Comparison of ENCODE assay signal across 8 cellular contexts in the genomic region with DNA sequence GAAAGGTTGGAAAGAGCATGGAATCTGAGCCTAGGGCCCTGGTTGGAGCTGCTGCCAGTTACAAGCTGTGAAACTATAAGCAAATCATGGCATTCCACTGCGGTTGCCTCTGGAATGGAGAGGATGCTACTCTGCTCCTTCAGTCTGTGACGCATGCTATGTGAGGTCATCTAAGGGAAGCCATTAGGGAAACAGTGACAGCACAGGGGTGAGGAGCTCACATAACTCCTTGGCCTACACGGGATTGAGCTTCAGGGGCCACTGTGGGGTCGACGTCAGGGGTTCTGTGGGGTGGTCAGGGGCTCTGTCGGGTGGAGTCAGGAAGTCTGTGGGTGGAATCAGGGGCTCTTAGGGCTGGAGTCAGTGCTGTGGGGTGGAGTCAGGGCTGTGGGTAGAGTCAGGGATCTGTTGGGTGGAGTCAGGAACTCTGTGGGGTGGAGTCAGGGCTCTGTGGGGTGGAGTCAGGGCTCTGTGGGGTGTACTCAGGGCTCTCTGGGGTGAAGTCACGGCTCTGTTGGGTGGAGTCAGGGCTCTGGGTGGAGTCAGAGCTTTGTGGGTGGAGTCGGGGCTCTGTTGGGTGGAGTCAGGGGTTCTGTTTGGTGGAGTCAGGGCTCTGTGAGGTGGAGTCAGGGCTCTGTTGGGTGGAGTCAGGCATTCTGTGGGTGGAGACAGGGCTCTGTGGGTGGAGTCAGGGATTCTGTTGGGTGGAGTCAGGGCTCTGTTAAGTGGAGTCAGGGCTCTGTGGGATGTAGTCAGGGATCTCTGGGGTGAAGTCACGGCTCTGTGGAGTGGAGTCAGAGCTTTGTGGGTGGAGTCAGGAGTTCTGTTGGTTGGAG. TPM values are rescaled to one million over a fixed set of nuclear protein-coding genes. Genes with fewer than 3 reads are reported as not detected.
DNase-seq lines count a peak whose midpoint lies in the region; ATAC-seq lines count a peak whose summit lies in the region.

No MANE protein-coding gene starts in this region.

- H3K27me3 Mint-ChIP-seq in T-helper 2 cell treated with Interferon-gamma antibody and Interleukin-4, amounts not matched to agents 5 μg/mL and 100 μg/mL, for 36 hours (ENCODE audit: low read depth), result peaks cover 16% of the 10 kb centered on the region

- 42 to 55% methylated on average over 9 of the region's 9 CpGs for WGBS in aorta, 2 donors

- ATAC-seq in HG03159 (IDR thresholded peaks at IDR 0.05; ENCODE audit: unreplicated experiment), result peak; percentile 76
- peak; percentile 90 for ATAC-seq in aorta (ENCODE audit: low FRiP score)

- no peak overlapping the region for H3K4me3 ChIP-seq in mucosa of rectum (ENCODE audit: low read length in 2 of 2)
- no peak overlapping the region for H3K4me3 ChIP-seq in aorta (ENCODE audit: low read length in 2 of 2)

- H3K9me3 Mint-ChIP-seq in T-helper 2 cell treated with Interferon-gamma antibody and Interleukin-4, amounts not matched to agents 5 μg/mL and 100 μg/mL, for 36 hours, result no peaks in the 10 kb centered on the region

- H3K9me3 ChIP-seq in mucosa of rectum (ENCODE audit: control insufficient read depth in 2 of 2, low read length in 2 of 2) (no peaks in the 10 kb centered on the region), aorta (ENCODE audit: control insufficient read depth, low read length) (no peaks in the 10 kb centered on the region)

- H3K9ac ChIP-seq in mucosa of rectum (ENCODE audit: low read depth in 1 of 2, low read length in 2 of 2), result no peak overlapping the region

- H3K4me3 Mint-ChIP-seq in T-helper 2 cell treated with Interferon-gamma antibody and Interleukin-4, amounts not matched to agents 5 μg/mL and 100 μg/mL, for 36 hours, result no peak overlapping the region

- H3K4me1 Mint-ChIP-seq in T-helper 2 cell treated with Interferon-gamma antibody and Interleukin-4, amounts not matched to agents 5 μg/mL and 100 μg/mL, for 36 hours (ENCODE audit: low read depth), result peaks cover 12% of the 10 kb centered on the region

- H3K4me1 ChIP-seq in mucosa of rectum (ENCODE audit: control insufficient read depth in 2 of 2, insufficient read depth in 2 of 2, low read length in 2 of 2) (peaks cover 2 to 5% of the 10 kb centered on the region in 2 donors), aorta (ENCODE audit: control insufficient read depth in 1 of 2, insufficient read depth in 2 of 2, low read length in 2 of 2) (peaks cover 2 to 5% of the 10 kb centered on the region in 2 donors)

- DNase-seq in GM04504 (ENCODE audit: low read depth) (peak; percentile 94), ecto neural progenitor cell (ENCODE audit: low spot score) (peak; percentile 75), aorta (peak; percentile 92 to 96), NCI-H2227 treated with DMSO at 0.1 percent for 48 hours (lab: John Stamatoyannopoulos, UW) (no peak), pons (ENCODE audit: low spot score) (no peak)
- peak; percentile 29 for DNase-seq in T-helper 2 cell treated with Interferon-gamma antibody and Interleukin-4, amounts not matched to agents 5 μg/mL and 100 μg/mL, for 36 hours (ENCODE audit: low spot score)

- H3K36me3 Mint-ChIP-seq in T-helper 2 cell treated with Interferon-gamma antibody and Interleukin-4, amounts not matched to agents 5 μg/mL and 100 μg/mL, for 36 hours (ENCODE audit: low read depth), result no peaks in the 10 kb centered on the region

- H3K27ac ChIP-seq in mucosa of rectum (ENCODE audit: low read depth in 2 of 2, low read length in 2 of 2), result peak overlapping the region; percentile 79 to 81
- peak overlapping the region; percentile 70 to 76 for H3K27ac ChIP-seq in aorta (ENCODE audit: low read depth in 1 of 2, low read length in 2 of 2)

- no peaks in the 10 kb centered on the region for H3K36me3 ChIP-seq in mucosa of rectum (ENCODE audit: control insufficient read depth in 2 of 2, insufficient read depth in 2 of 2, low read length in 2 of 2)
- H3K36me3 ChIP-seq in aorta (ENCODE audit: control insufficient read depth in 1 of 2, insufficient read depth in 2 of 2, low read length in 1 of 2), result no peaks in the 10 kb centered on the region

- no peak overlapping the region for H3K27ac Mint-ChIP-seq in T-helper 2 cell treated with Interferon-gamma antibody and Interleukin-4, amounts not matched to agents 5 μg/mL and 100 μg/mL, for 36 hours

- H3K27me3 ChIP-seq in mucosa of rectum (ENCODE audit: control insufficient read depth in 2 of 2, insufficient read depth in 2 of 2, low read length in 2 of 2) (no peaks in the 10 kb centered on the region), aorta (ENCODE audit: control insufficient read depth in 1 of 2, insufficient read depth in 2 of 2, low read length in 1 of 2) (no peaks in the 10 kb centered on the region)

- intact Hi-C loops in aorta (cut with DNase I), result loop anchor here in 1 of 2 donors (5.0 kb wide), 1 partner anchor 37 kb away; the partner anchor contains the start of gene MEDAG

RNA-seq across cellular contexts. Expression of gene MEDAG, which starts 35.8 kb away (rescaled TPM):
- total RNA-seq in aorta, result 100 to 1,000 TPM; 146 to 188 TPM
- 100 to 1,000 TPM in 1 of 2 donors, 10 to 100 TPM in 1; 60.2 to 164 TPM for polyA plus RNA-seq in aorta

Comparison
In these comparisons a context has a peak if more than half of its experiments do, and no peak if none do; other contexts are left out.
1. DNase-seq: peak in GM04504 (single experiment), T-helper 2 cell treated with Interferon-gamma antibody and Interleukin-4, amounts not matched to agents 5 μg/mL and 100 μg/mL, for 36 hours (single experiment), ecto neural progenitor cell (single experiment) and aorta (2 of 2); none in NCI-H2227 treated with DMSO at 0.1 percent for 48 hours (single experiment) and pons (single experiment).